Comparison of ENCODE assay signal across 8 cellular contexts in the genomic region with DNA sequence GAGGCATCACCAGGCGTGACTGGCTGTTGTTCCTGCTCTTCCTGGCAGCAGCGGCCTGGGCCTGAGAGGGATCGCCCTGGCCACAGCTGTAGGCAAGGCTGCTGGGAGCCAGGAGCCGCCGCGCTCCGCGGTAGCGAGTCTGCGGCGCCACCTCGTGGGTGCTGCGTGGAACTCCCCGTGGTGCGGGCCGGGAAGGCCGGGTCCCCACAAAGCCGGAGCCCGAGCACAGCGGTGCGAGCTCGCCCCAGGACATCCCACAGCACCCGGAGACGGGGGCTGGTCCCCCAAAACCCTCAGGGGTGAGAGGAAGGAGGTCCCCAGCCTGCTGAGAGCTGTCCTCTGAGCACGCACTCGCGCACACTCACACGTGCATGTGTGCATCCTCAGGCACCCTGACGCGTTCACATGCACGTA.
DNase-seq lines count a peak whose midpoint lies in the region; ATAC-seq and TF ChIP-seq lines count a peak whose summit lies in the region.
"Not testable (repeated sequence)": the region's sequence is repeated elsewhere in the genome, so short reads cannot be mapped to it uniquely, and the experiment has no call there.

No MANE protein-coding gene starts in this region.

- H3K27ac Mint-ChIP-seq in activated CD4-positive, alpha-beta memory T cell treated with anti-CD3 and anti-CD28 coated beads, Interleukin-2, amount 10 ng/mL, durations not matched to agents 7 days and 5 days; brain: not testable (repeated sequence)

- H3K4me3 ChIP-seq in PC-3 (ENCODE audit: low read length), result peak overlapping the region; percentile 51; the same call in 1 of the 2 replicates

- DNase-seq in GM10248 (ENCODE audit: extremely low spot score), result not testable (repeated sequence)
- DNase-seq in PC-3 (peak; percentile 67), glomerular visceral epithelial cell (ENCODE audit: extremely low spot score) (peak; percentile 56), middle frontal gyrus (ENCODE audit: extremely low spot score, low spot score) (peak; percentile 3), ureter (ENCODE audit: low spot score) (peak; percentile 67)
- peak; percentile 79 for DNase-seq in activated CD4-positive, alpha-beta memory T cell treated with anti-CD3 and anti-CD28 coated beads, Interleukin-2, amount 10 ng/mL, durations not matched to agents 7 days and 5 days
- DNase-seq in stimulated activated CD4-positive, alpha-beta T cell treated with anti-CD3 and anti-CD28 coated beads, Interleukin-12 subunit alpha, Interleukin-12 subunit beta, amount 100 ng/mL, for 24 hours (ENCODE audit: low read depth in 2 of 2), result peak; percentile 41 to 51

- peak overlapping the region; percentile 67; the same call in 1 of the 2 replicates for H2AFZ ChIP-seq in PC-3 (ENCODE audit: low read length)

- not testable (repeated sequence) for H3K36me3 ChIP-seq in PC-3 (ENCODE audit: low read depth, low read length)

- H3F3A ChIP-seq in PC-3 (ENCODE audit: low read length, unreplicated experiment), result not testable (repeated sequence)

- H3K27ac ChIP-seq in PC-3 (ENCODE audit: low read length), result not testable (repeated sequence)

- H3K9me3 Mint-ChIP-seq in activated CD4-positive, alpha-beta memory T cell treated with anti-CD3 and anti-CD28 coated beads, Interleukin-2, amount 10 ng/mL, durations not matched to agents 7 days and 5 days; brain: not testable (repeated sequence)

- intact Hi-C loops in PC-3 (cut with micrococcal nuclease), result not testable (repeated sequence)

- H3K4me1 Mint-ChIP-seq in activated CD4-positive, alpha-beta memory T cell treated with anti-CD3 and anti-CD28 coated beads, Interleukin-2, amount 10 ng/mL, durations not matched to agents 7 days and 5 days, result peaks cover 17% of the 10 kb centered on the region
- H3K4me1 Mint-ChIP-seq in brain, result not testable (repeated sequence)

- not testable (repeated sequence) for H3K4me1 ChIP-seq in PC-3 (ENCODE audit: insufficient read depth, low read length)

- peak overlapping the region; percentile 78 for H3K4me2 ChIP-seq in PC-3 (ENCODE audit: low read length)

- not testable (repeated sequence) for BruUV-seq in PC-3 (replicated peaks; lab: Mats Ljungman, UMichigan)

- H3K4me3 Mint-ChIP-seq in activated CD4-positive, alpha-beta memory T cell treated with anti-CD3 and anti-CD28 coated beads, Interleukin-2, amount 10 ng/mL, durations not matched to agents 7 days and 5 days; brain: not testable (repeated sequence)

- not testable (repeated sequence) for H3K9ac ChIP-seq in PC-3 (ENCODE audit: low read length)

- POLR2A ChIA-PET in GM10248 (lab: Yijun Ruan, JAX); PC-3 (lab: Charles Lee; ENCODE audit: unreplicated experiment); activated CD4-positive, alpha-beta memory T cell treated with anti-CD3 and anti-CD28 coated beads, Interleukin-2, amount 10 ng/mL, durations not matched to agents 7 days and 5 days (lab: Charles Lee): not testable (repeated sequence)

- TF ChIP-seq CTCF in GM10248 (IDR thresholded peaks at IDR 0.05; ENCODE audit: control extremely low read depth, extremely low read depth, low read depth, missing control alignments), result peak; percentile 30
- TF ChIP-seq CTCF in PC-3 (conservative IDR thresholded peaks at IDR 0.05; ENCODE audit: low read depth, low read length), result peak; percentile 50
- TF ChIP-seq CTCF in brain (conservative IDR thresholded peaks at IDR 0.05), result peak; percentile 79 to 81

- not testable (repeated sequence) for H3K36me3 Mint-ChIP-seq in activated CD4-positive, alpha-beta memory T cell treated with anti-CD3 and anti-CD28 coated beads, Interleukin-2, amount 10 ng/mL, durations not matched to agents 7 days and 5 days (ENCODE audit: low read depth); brain

- H3K27me3 ChIP-seq in PC-3 (ENCODE audit: low read length), result not testable (repeated sequence)

- H3K27me3 Mint-ChIP-seq in activated CD4-positive, alpha-beta memory T cell treated with anti-CD3 and anti-CD28 coated beads, Interleukin-2, amount 10 ng/mL, durations not matched to agents 7 days and 5 days; brain: not testable (repeated sequence)

- H3K79me2 ChIP-seq in PC-3 (ENCODE audit: low read length), result not testable (repeated sequence)

- not testable (repeated sequence) for H4K20me1 ChIP-seq in PC-3 (ENCODE audit: low read length)

- ATAC-seq in PC-3, result 0 out of 2 replicates have a peak, but pooled peaks have one; percentile 40

- not testable (repeated sequence) for H3K9me2 ChIP-seq in PC-3 (replicated peaks; ENCODE audit: low read length)

- H3K9me3 ChIP-seq in PC-3 (ENCODE audit: low read length), result not testable (repeated sequence)

- CTCF ChIA-PET in GM10248 (lab: Yijun Ruan, JAX); PC-3 (lab: Charles Lee); activated CD4-positive, alpha-beta memory T cell treated with anti-CD3 and anti-CD28 coated beads, Interleukin-2, amount 10 ng/mL, durations not matched to agents 7 days and 5 days (lab: Charles Lee): not testable (repeated sequence)

Comparison
In these comparisons a context has a peak if more than half of its experiments do, and no peak if none do; other contexts are left out.
1. CTCF ChIP-seq: peak in every context shown above with its lines; median percentile 80 in brain; 50 in PC-3; 30 in GM10248.